16 cellular contexts compared by ENCODE assay signal in the genomic region with DNA sequence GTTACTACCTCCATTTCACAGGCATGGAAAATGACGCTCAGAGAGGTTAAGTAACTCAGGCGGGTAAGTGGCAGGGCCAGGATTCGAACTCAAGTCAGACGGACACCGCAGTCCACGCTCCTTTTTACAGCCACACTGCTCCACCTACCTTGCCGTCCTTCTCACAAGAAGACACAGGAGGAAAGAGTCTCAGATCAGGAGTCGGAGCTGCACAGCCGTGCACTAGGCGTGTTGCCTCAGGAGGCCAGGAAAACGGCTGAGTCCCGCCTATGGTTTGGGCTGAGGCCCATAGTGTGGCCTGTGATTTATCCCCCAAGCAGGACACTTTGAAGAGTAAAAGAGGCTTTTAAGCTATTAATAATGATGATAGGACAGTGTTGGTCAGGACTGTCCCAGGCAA. TPM values are rescaled to one million over a fixed set of nuclear protein-coding genes. Genes with fewer than 3 reads are reported as not detected.
DNase-seq lines count a peak whose midpoint lies in the region; ATAC-seq and TF ChIP-seq lines count a peak whose summit lies in the region.
"Had no signal": no experiment of that assay in that cellular context is flagged by ENCODE, and none has a peak within 500 bp of the region (broad histone marks: within the 10 kb centered on the region; RNA-seq: fewer than 3 reads in every experiment).

No MANE protein-coding gene starts in this region.

- H3K27ac Mint-ChIP-seq in activated CD4-positive, alpha-beta memory T cell treated with anti-CD3 and anti-CD28 coated beads, Interleukin-2, amount 10 ng/mL, durations not matched to agents 7 days and 5 days: peak overlapping the region; percentile 26
- peak overlapping the region; percentile 62 for H3K27ac Mint-ChIP-seq in activated naive CD8-positive, alpha-beta T cell treated with anti-CD3 and anti-CD28 coated beads, Interleukin-2, amount 50 U/mL, for 24 hours
- H3K27ac Mint-ChIP-seq: B cell; CD8-positive, alpha-beta T cell had no signal

- H3K9me3 Mint-ChIP-seq in activated CD4-positive, alpha-beta memory T cell treated with anti-CD3 and anti-CD28 coated beads, Interleukin-2, amount 10 ng/mL, durations not matched to agents 7 days and 5 days: no peaks in the 10 kb centered on the region
- no peaks in the 10 kb centered on the region for H3K9me3 Mint-ChIP-seq in activated naive CD8-positive, alpha-beta T cell treated with anti-CD3 and anti-CD28 coated beads, Interleukin-2, amount 50 U/mL, for 24 hours
- H3K9me3 Mint-ChIP-seq: CD8-positive, alpha-beta T cell had no signal

- DNase-seq in activated effector memory CD4-positive, alpha-beta T cell treated with anti-CD3 and anti-CD28 coated beads, Interleukin-2, amount 50 U/mL, for 16 hours: peak; percentile 53
- no peak for DNase-seq in activated effector memory CD4-positive, alpha-beta T cell treated with Interleukin-2 at 50 U/mL for 16 hours
- DNase-seq in activated CD4-positive, alpha-beta memory T cell treated with anti-CD3 and anti-CD28 coated beads, Interleukin-2, amount 10 ng/mL, durations not matched to agents 7 days and 5 days: peak; percentile 11
- DNase-seq in activated naive CD8-positive, alpha-beta T cell treated with anti-CD3 and anti-CD28 coated beads, Interleukin-2, amount 50 U/mL, for 24 hours: no peak
- DNase-seq in sciatic nerve (ENCODE audit: low spot score): peak; percentile 18
- no peak for DNase-seq in GM19240 (ENCODE audit: insufficient read length, low spot score)
- no peak for DNase-seq in GM10248 (ENCODE audit: extremely low spot score)
- DNase-seq: CD8-positive, alpha-beta T cell; DND-41; GF-D8; GOT3; NCI-H1436 treated with DMSO at 0.1 percent for 48 hours; NCI-H2081 treated with DMSO at 0.1 percent for 48 hours; NCI-H524 had no signal

- POLR2A ChIA-PET in activated CD4-positive, alpha-beta memory T cell treated with anti-CD3 and anti-CD28 coated beads, Interleukin-2, amount 10 ng/mL, durations not matched to agents 7 days and 5 days (lab: Charles Lee): interaction anchor here (1.1 to 8.9 kb wide), 6 partner anchors 8 to 54 kb away, joined by 3 to 139 read pairs (median 6); no protein-coding TSS in a partner anchor
- POLR2A ChIA-PET in GM10248 (lab: Yijun Ruan, JAX): no interaction called here

- intact Hi-C loops in sciatic nerve (cut with DNase I): no loop called here

- H3K4me3 Mint-ChIP-seq in activated CD4-positive, alpha-beta memory T cell treated with anti-CD3 and anti-CD28 coated beads, Interleukin-2, amount 10 ng/mL, durations not matched to agents 7 days and 5 days: no peak overlapping the region
- H3K4me3 Mint-ChIP-seq in activated naive CD8-positive, alpha-beta T cell treated with anti-CD3 and anti-CD28 coated beads, Interleukin-2, amount 50 U/mL, for 24 hours: no peak overlapping the region
- H3K4me3 Mint-ChIP-seq: B cell; CD8-positive, alpha-beta T cell had no signal

- CTCF ChIA-PET in activated CD4-positive, alpha-beta memory T cell treated with anti-CD3 and anti-CD28 coated beads, Interleukin-2, amount 10 ng/mL, durations not matched to agents 7 days and 5 days (lab: Charles Lee): interaction anchor here (0.5 to 6.6 kb wide), 2 partner anchors 14 to 1244 kb away, joined by 4 to 35 read pairs; no protein-coding TSS in a partner anchor
- CTCF ChIA-PET in GM10248 (lab: Yijun Ruan, JAX): interaction anchor here (1.5 to 2.0 kb wide), 2 partner anchors 10 to 26 kb away, joined by 3 to 7 read pairs; no protein-coding TSS in a partner anchor

- H3K27me3 Mint-ChIP-seq in activated CD4-positive, alpha-beta memory T cell treated with anti-CD3 and anti-CD28 coated beads, Interleukin-2, amount 10 ng/mL, durations not matched to agents 7 days and 5 days: no peaks in the 10 kb centered on the region
- peaks cover 3% of the 10 kb centered on the region for H3K27me3 Mint-ChIP-seq in activated naive CD8-positive, alpha-beta T cell treated with anti-CD3 and anti-CD28 coated beads, Interleukin-2, amount 50 U/mL, for 24 hours
- H3K27me3 Mint-ChIP-seq: B cell had no signal

- peaks cover 91% of the 10 kb centered on the region for H3K4me1 Mint-ChIP-seq in activated CD4-positive, alpha-beta memory T cell treated with anti-CD3 and anti-CD28 coated beads, Interleukin-2, amount 10 ng/mL, durations not matched to agents 7 days and 5 days
- peaks cover 94% of the 10 kb centered on the region for H3K4me1 Mint-ChIP-seq in activated naive CD8-positive, alpha-beta T cell treated with anti-CD3 and anti-CD28 coated beads, Interleukin-2, amount 50 U/mL, for 24 hours

- no peak for ATAC-seq in activated naive CD8-positive, alpha-beta T cell treated with anti-CD3 and anti-CD28 coated beads, Interleukin-2, amount 50 U/mL, for 24 hours
- no peak for ATAC-seq in sciatic nerve
- ATAC-seq: CD8-positive, alpha-beta T cell; K562 had no signal

- no peak for TF ChIP-seq CTCF in GM10248 (IDR thresholded peaks at IDR 0.05; ENCODE audit: control extremely low read depth, extremely low read depth, low read depth, missing control alignments)

- H3K36me3 Mint-ChIP-seq in activated CD4-positive, alpha-beta memory T cell treated with anti-CD3 and anti-CD28 coated beads, Interleukin-2, amount 10 ng/mL, durations not matched to agents 7 days and 5 days (ENCODE audit: low read depth): peaks cover 53% of the 10 kb centered on the region
- peaks cover 46% of the 10 kb centered on the region for H3K36me3 Mint-ChIP-seq in activated naive CD8-positive, alpha-beta T cell treated with anti-CD3 and anti-CD28 coated beads, Interleukin-2, amount 50 U/mL, for 24 hours (ENCODE audit: low read depth)
- H3K36me3 Mint-ChIP-seq: CD8-positive, alpha-beta T cell had no signal

RNA-seq across cellular contexts. Expression of a gene that starts 44.7 kb away (rescaled TPM):
- total RNA-seq in activated CD4-positive, alpha-beta memory T cell treated with anti-CD3 and anti-CD28 coated beads, Interleukin-2, amount 10 ng/mL, durations not matched to agents 7 days and 5 days: 100 to 1,000 TPM; 359 to 373 TPM
- 1.3 TPM for total RNA-seq in sciatic nerve

Comparison
In these comparisons a context has a peak if more than half of its experiments do, and no peak if none do; other contexts are left out.
1. DNase-seq: peak in activated effector memory CD4-positive, alpha-beta T cell treated with anti-CD3 and anti-CD28 coated beads, Interleukin-2, amount 50 U/mL, for 16 hours (single experiment), activated CD4-positive, alpha-beta memory T cell treated with anti-CD3 and anti-CD28 coated beads, Interleukin-2, amount 10 ng/mL, durations not matched to agents 7 days and 5 days (single experiment) and sciatic nerve (single experiment); none in activated effector memory CD4-positive, alpha-beta T cell treated with Interleukin-2 at 50 U/mL for 16 hours (single experiment), activated naive CD8-positive, alpha-beta T cell treated with anti-CD3 and anti-CD28 coated beads, Interleukin-2, amount 50 U/mL, for 24 hours (single experiment), GM19240 (single experiment) and GM10248 (single experiment).
2. RNA of a gene that starts 44.7 kb away (total RNA-seq): 359 to 373 TPM in activated CD4-positive, alpha-beta memory T cell treated with anti-CD3 and anti-CD28 coated beads, Interleukin-2, amount 10 ng/mL, durations not matched to agents 7 days and 5 days; 1.3 TPM in sciatic nerve (single experiment); every median in the first group is over 100 times any median in the second.